23 cellular contexts compared by ENCODE assay signal in genomic region chr9:34964458-34964857, GRCh38. TPM values are rescaled to one million over a fixed set of nuclear protein-coding genes. Genes with fewer than 3 reads are reported as not detected.
DNase-seq lines count a peak whose midpoint lies in the region; ATAC-seq, FAIRE-seq and TF ChIP-seq lines count a peak whose summit lies in the region.
"Had no signal": no experiment of that assay in that cellular context is flagged by ENCODE, and none has a peak within 500 bp of the region (broad histone marks: within the 10 kb centered on the region; RNA-seq: fewer than 3 reads in every experiment).

No MANE protein-coding gene starts in this region.

- peaks cover 6% of the 10 kb centered on the region for H3K27me3 Mint-ChIP-seq in glutamatergic neuron (ENCODE audit: unreplicated experiment)

- no peak overlapping the region for H3K27ac Mint-ChIP-seq in glutamatergic neuron (ENCODE audit: unreplicated experiment)
- H3K27ac Mint-ChIP-seq: CD4-positive, CD25-positive, alpha-beta regulatory T cell; CD8-positive, alpha-beta memory T cell; H9 had no signal

- DNase-seq in DMS 273 (lab: John Stamatoyannopoulos, UW; ENCODE audit: unreplicated experiment) = peak; percentile 56
- peak; percentile 1 for DNase-seq in DMS 273 treated with DMSO at 0.1 percent for 48 hours (lab: John Stamatoyannopoulos, UW)
- DNase-seq in bronchial epithelial cell (ENCODE audit: low read depth) = peak; percentile 72
- no peak for DNase-seq in glutamatergic neuron
- DNase-seq in left cardiac atrium = no peak
- no peak for DNase-seq in KG1 (lab: John Stamatoyannopoulos, UW)
- DNase-seq: ACHN; BE2C; C1 segment of cervical spinal cord; CD4-positive, CD25-positive, alpha-beta regulatory T cell; CD8-positive, alpha-beta memory T cell; COR-L47; DMS153; DMS79; GDM1; H9 had no signal

- ATAC-seq in left cardiac atrium = no peak
- ATAC-seq in GM18511 (IDR thresholded peaks at IDR 0.05; ENCODE audit: unreplicated experiment) = no peak
- no peak for ATAC-seq in HG03571 (IDR thresholded peaks at IDR 0.05; ENCODE audit: unreplicated experiment)

- peak overlapping the region; percentile 44 for H3K4me3 Mint-ChIP-seq in glutamatergic neuron (ENCODE audit: unreplicated experiment)
- H3K4me3 Mint-ChIP-seq: CD4-positive, CD25-positive, alpha-beta regulatory T cell; CD8-positive, alpha-beta memory T cell; H9 had no signal

- peaks cover 7% of the 10 kb centered on the region for H3K27me3 ChIP-seq in bronchial epithelial cell (ENCODE audit: control insufficient read depth, insufficient read depth, low read length)

- H3K36me3 Mint-ChIP-seq in glutamatergic neuron (ENCODE audit: unreplicated experiment) = no peaks in the 10 kb centered on the region
- H3K36me3 Mint-ChIP-seq: CD4-positive, CD25-positive, alpha-beta regulatory T cell; CD8-positive, alpha-beta memory T cell had no signal

- peaks cover 39% of the 10 kb centered on the region for H3K4me1 Mint-ChIP-seq in glutamatergic neuron (ENCODE audit: low read depth, unreplicated experiment)
- H3K4me1 Mint-ChIP-seq: CD4-positive, CD25-positive, alpha-beta regulatory T cell; CD8-positive, alpha-beta memory T cell had no signal

- no peak for TF ChIP-seq CTCF in bronchial epithelial cell (IDR thresholded peaks at IDR 0.05; ENCODE audit: insufficient read depth, low read length, severe bottlenecking)
- TF ChIP-seq CTCF in glutamatergic neuron (IDR thresholded peaks at IDR 0.05; ENCODE audit: partially characterized antibody, unreplicated experiment) = no peak

- H3K9me3 Mint-ChIP-seq in glutamatergic neuron (ENCODE audit: unreplicated experiment) = peaks cover 3% of the 10 kb centered on the region
- H3K9me3 Mint-ChIP-seq: CD8-positive, alpha-beta memory T cell; H9 had no signal

- no peak overlapping the region for H3K4me3 ChIP-seq in bronchial epithelial cell (ENCODE audit: low read depth, low read length)

- H3K36me3 ChIP-seq in bronchial epithelial cell (ENCODE audit: control insufficient read depth, insufficient read depth, low read length) = no peaks in the 10 kb centered on the region
- H3K36me3 ChIP-seq: BE2C had no signal

- FAIRE-seq in bronchial epithelial cell (lab: Jason Lieb, UNC) = no peak
- FAIRE-seq: A204.1, GM12892, GM18507, H1 had no signal

- intact Hi-C loops in left cardiac atrium (cut with DNase I) = no loop called here

RNA-seq across cellular contexts. Expression of gene PHF24, which starts 6.4 kb away (rescaled TPM):
- 0.13 and 0.26 TPM in 2 replicates for total RNA-seq in bronchial epithelial cell
- total RNA-seq in glutamatergic neuron (ENCODE audit: unreplicated experiment) = 3.1 TPM
- under 1 TPM; 0.32 to 0.47 TPM for total RNA-seq in left cardiac atrium
- total RNA-seq: CD4-positive, CD25-positive, alpha-beta regulatory T cell; HT-29 had no signal

RNA-seq across cellular contexts. Expression of gene DNAJB5, which starts 25.1 kb away (rescaled TPM):
- 8.2 and 11.0 TPM in 2 replicates for total RNA-seq in bronchial epithelial cell
- total RNA-seq in glutamatergic neuron (ENCODE audit: unreplicated experiment) = 137 TPM
- total RNA-seq in left cardiac atrium = 10 to 100 TPM; 31.2 to 67.7 TPM

Comparison
In these comparisons a context has a peak if more than half of its experiments do, and no peak if none do; other contexts are left out.
1. DNase-seq: peak in DMS 273 (single experiment), DMS 273 treated with DMSO at 0.1 percent for 48 hours (single experiment) and bronchial epithelial cell (single experiment); none in glutamatergic neuron (single experiment), left cardiac atrium (single experiment) and KG1 (single experiment).